Comparison of ENCODE assay signal across 14 cellular contexts in genomic region chr14:77100961-77101360, GRCh38. TPM values are rescaled to one million over a fixed set of nuclear protein-coding genes. Genes with fewer than 3 reads are reported as not detected.
DNase-seq lines count a peak whose midpoint lies in the region; FAIRE-seq and TF ChIP-seq lines count a peak whose summit lies in the region.
"Had no signal": no experiment of that assay in that cellular context is flagged by ENCODE, and none has a peak within 500 bp of the region (broad histone marks: within the 10 kb centered on the region; RNA-seq: fewer than 3 reads in every experiment).

No MANE protein-coding gene starts in this region.

- in situ Hi-C loops in mammary epithelial cell (cut with MboI; ENCODE audit: low sequenced_read_pairs in 2 of 2): no loop called here

- no peaks in the 10 kb centered on the region for H3K27me3 ChIP-seq in breast epithelium
- no peaks in the 10 kb centered on the region for H3K27me3 ChIP-seq in mammary epithelial cell (ENCODE audit: insufficient read depth, low read length)
- H3K27me3 ChIP-seq in tibial nerve: no peaks in the 10 kb centered on the region
- no peaks in the 10 kb centered on the region for H3K27me3 ChIP-seq in effector memory CD4-positive, alpha-beta T cell (replicated peaks; ENCODE audit: control insufficient read depth, insufficient read depth, low read length, poor library complexity, severe bottlenecking)

- no peaks in the 10 kb centered on the region for H4K20me1 ChIP-seq in mammary epithelial cell (ENCODE audit: insufficient read depth, low read length)

- BruUV-seq in mammary epithelial cell (replicated peaks; lab: Mats Ljungman, UMichigan): no TSS peak

- H3K36me3 ChIP-seq in breast epithelium (no peaks in the 10 kb centered on the region), mammary epithelial cell (ENCODE audit: insufficient read depth, low read length) (no peaks in the 10 kb centered on the region), tibial nerve (peaks cover 0 to 4% (median 0%) of the 10 kb centered on the region in 3 donors), kidney (ENCODE audit: control insufficient read depth in 1 of 2, insufficient read depth in 2 of 2, low read length in 2 of 2) (peaks cover 0 to 5% of the 10 kb centered on the region in 2 donors)
- peaks cover 2% of the 10 kb centered on the region for H3K36me3 ChIP-seq in effector memory CD4-positive, alpha-beta T cell (ENCODE audit: control insufficient read depth, insufficient read depth, low read length)

- 58% methylated on average over 3 of the region's 3 CpGs for WGBS in mammary epithelial cell (ENCODE audit: low coverage, missing lambda C conversion rate)
- WGBS in tibial nerve, 2 donors: 41 to 51% methylated on average over 3 of the region's 3 CpGs

- no peaks in the 10 kb centered on the region for H3K9me3 Mint-ChIP-seq in mesothelial cell of epicardium

- no peak for FAIRE-seq in kidney (lab: Jason Lieb, UNC)

- TF ChIP-seq POLR2A in breast epithelium (IDR thresholded peaks at IDR 0.05): no peak
- TF ChIP-seq POLR2A in tibial nerve (IDR thresholded peaks at IDR 0.05): no peak

- H3K27ac Mint-ChIP-seq in mesothelial cell of epicardium: peak overlapping the region; percentile 28

- H3K9me3 ChIP-seq in breast epithelium: no peaks in the 10 kb centered on the region
- no peaks in the 10 kb centered on the region for H3K9me3 ChIP-seq in mammary epithelial cell (replicated peaks; ENCODE audit: insufficient read depth, low read length)
- H3K9me3 ChIP-seq in tibial nerve: no peaks in the 10 kb centered on the region
- H3K9me3 ChIP-seq in effector memory CD4-positive, alpha-beta T cell (ENCODE audit: control insufficient read depth, low read length): no peaks in the 10 kb centered on the region
- no peaks in the 10 kb centered on the region for H3K9me3 ChIP-seq in kidney (ENCODE audit: control insufficient read depth in 1 of 2, low read length in 2 of 2)

- H3K36me3 Mint-ChIP-seq in mesothelial cell of epicardium: no peaks in the 10 kb centered on the region

- TF ChIP-seq EP300 in tibial nerve (IDR thresholded peaks at IDR 0.05): no peak

- peaks cover 6 to 18% of the 10 kb centered on the region in 2 donors for H3K4me1 ChIP-seq in breast epithelium
- peaks cover 18% of the 10 kb centered on the region for H3K4me1 ChIP-seq in mammary epithelial cell (ENCODE audit: insufficient read depth, low read length)
- peaks cover 0 to 84% (median 58%) of the 10 kb centered on the region in 4 donors for H3K4me1 ChIP-seq in tibial nerve
- H3K4me1 ChIP-seq in effector memory CD4-positive, alpha-beta T cell (ENCODE audit: control insufficient read depth, insufficient read depth, low read length, poor library complexity, severe bottlenecking): peaks cover 14% of the 10 kb centered on the region
- H3K4me1 ChIP-seq in kidney (ENCODE audit: control insufficient read depth in 1 of 2, insufficient read depth in 1 of 2, low read depth in 1 of 2, low read length in 2 of 2): peaks cover 25 to 26% of the 10 kb centered on the region in 2 donors

- no peak overlapping the region for H3K9ac ChIP-seq in mammary epithelial cell (ENCODE audit: insufficient read depth, low read length)
- no peak overlapping the region for H3K9ac ChIP-seq in kidney (ENCODE audit: low read length in 2 of 2)

- dilution Hi-C loops in mammary epithelial cell (cut with HindIII; ENCODE audit: low sequenced_read_pairs): no loop called here

- peaks cover 67% of the 10 kb centered on the region for H3K79me2 ChIP-seq in mammary epithelial cell (ENCODE audit: insufficient read depth, low read length)

- TF ChIP-seq CTCF in breast epithelium (IDR thresholded peaks at IDR 0.05) (no peak), mammary epithelial cell (conservative IDR thresholded peaks at IDR 0.05 in 1 of 2, IDR thresholded peaks at IDR 0.05 in 1 of 2; ENCODE audit: extremely low read depth in 1 of 2, insufficient read depth in 1 of 2, low read depth in 1 of 2, low read length in 2 of 2) (no peak), mesothelial cell of epicardium (IDR thresholded peaks at IDR 0.05; ENCODE audit: unreplicated experiment) (no peak), tibial nerve (IDR thresholded peaks at IDR 0.05) (no peak), kidney (IDR thresholded peaks at IDR 0.05; ENCODE audit: borderline replicate concordance, extremely low read depth, insufficient read depth) (no peak)

- H3K27me3 Mint-ChIP-seq in mesothelial cell of epicardium (ENCODE audit: low read depth): no peaks in the 10 kb centered on the region

- H3K4me3 ChIP-seq in breast epithelium (no peak overlapping the region), mammary epithelial cell (replicated peaks in 1 of 3; ENCODE audit: insufficient read depth in 1 of 3, low read depth in 2 of 3, low read length in 3 of 3) (no peak overlapping the region), tibial nerve (no peak overlapping the region), kidney (ENCODE audit: low read length in 2 of 2) (no peak overlapping the region)
- no peak overlapping the region for H3K4me3 ChIP-seq in effector memory CD4-positive, alpha-beta T cell (ENCODE audit: insufficient read depth, low read depth, low read length, poor library complexity, severe bottlenecking)

- CTCF ChIA-PET in mammary epithelial cell (lab: Charles Lee; ENCODE audit: low non-redundant PET): no interaction called here

- H3K4me3 Mint-ChIP-seq in mesothelial cell of epicardium: no peak overlapping the region

- peaks cover 48% of the 10 kb centered on the region for H3K4me1 Mint-ChIP-seq in mesothelial cell of epicardium

- peak overlapping the region; percentile 57 to 99 for H3K27ac ChIP-seq in breast epithelium
- no peak overlapping the region for H3K27ac ChIP-seq in mammary epithelial cell (ENCODE audit: insufficient read depth, low read depth, low read length)
- H3K27ac ChIP-seq in angular gyrus (ENCODE audit: low read depth, low read length): peak overlapping the region; percentile 97
- H3K27ac ChIP-seq in tibial nerve: peak overlapping the region; percentile 42 to 100 (median 98)
- H3K27ac ChIP-seq in effector memory CD4-positive, alpha-beta T cell (ENCODE audit: insufficient read depth, low read length, poor library complexity, severe bottlenecking): no peak overlapping the region
- peak overlapping the region in 1 of 2 donors; percentile 15 for H3K27ac ChIP-seq in kidney (ENCODE audit: low read depth in 2 of 2, low read length in 2 of 2)

- H2AFZ ChIP-seq in mammary epithelial cell (ENCODE audit: low read depth, low read length): no peak overlapping the region

- H3K4me2 ChIP-seq in mammary epithelial cell (ENCODE audit: insufficient read depth, low read depth, low read length): no peak overlapping the region

- intact Hi-C loops in breast epithelium (cut with DNase I; ENCODE audit: low total_unique reads): no loop called here
- intact Hi-C loops in mammary epithelial cell (cut with micrococcal nuclease): no loop called here
- intact Hi-C loops in kidney (cut with DNase I): no loop called here

- no peak for DNase-seq in breast epithelium (ENCODE audit: low spot score in 2 of 2)
- DNase-seq in mammary epithelial cell: no peak
- no peak for DNase-seq in mesothelial cell of epicardium (ENCODE audit: low spot score in 2 of 2, unreplicated experiment in 2 of 2)
- no peak for DNase-seq in tibial nerve (ENCODE audit: low spot score in 2 of 2)
- DNase-seq in effector memory CD4-positive, alpha-beta T cell: no peak
- DNase-seq in T-helper 1 cell: no peak
- no peak for DNase-seq in kidney
- DNase-seq: activated CD4-positive, alpha-beta T cell treated with anti-CD3 and anti-CD28 coated beads, Interleukin-2, amount 50 U/mL, for 4 hours; activated naive CD4-positive, alpha-beta T cell treated with anti-CD3 and anti-CD28 coated beads, Interleukin-2, amount 50 U/mL, for 16 hours; DMS 273 treated with DMSO at 0.1 percent for 48 hours; NCI-H1092; NCI-H774 had no signal

RNA-seq across cellular contexts. Expression of gene CIPC, which starts 2.9 kb away (rescaled TPM):
- total RNA-seq in breast epithelium: 10 to 100 TPM; 40.6 to 64.8 (median 50.7) TPM
- 10 to 100 TPM; 11.6 to 30.2 TPM for total RNA-seq in mammary epithelial cell
- polyA plus RNA-seq in mammary epithelial cell: 9.9 TPM
- 14.5 TPM for polyA minus RNA-seq in mammary epithelial cell
- total RNA-seq in mesothelial cell of epicardium: 21.9 to 22.9 TPM (median 22.4 TPM) in 3 replicates
- 10 to 100 TPM; 38.1 to 76.7 (median 41.5) TPM for total RNA-seq in tibial nerve
- total RNA-seq in kidney: 23.5 TPM
- 12.8 TPM for polyA plus RNA-seq in kidney (ENCODE audit: insufficient read depth, low read depth, low replicate concordance)

RNA-seq across cellular contexts. Expression of gene ZDHHC22, which starts 40.6 kb away (rescaled TPM):
- not detected for total RNA-seq in breast epithelium
- total RNA-seq in mammary epithelial cell: not detected
- polyA plus RNA-seq in mammary epithelial cell: not detected
- polyA minus RNA-seq in mammary epithelial cell: not detected
- not detected in 3 replicates for total RNA-seq in mesothelial cell of epicardium
- total RNA-seq in tibial nerve: not detected
- not detected for total RNA-seq in kidney
- polyA plus RNA-seq in kidney (ENCODE audit: insufficient read depth, low read depth, low replicate concordance): not detected
- total RNA-seq: A172 had no signal

Comparison
In these comparisons a context has a peak if more than half of its experiments do, and no peak if none do; other contexts are left out.
1. H3K27ac ChIP-seq: peak in breast epithelium (2 of 2), angular gyrus (single experiment) and tibial nerve (4 of 4); none in mammary epithelial cell (single experiment) and effector memory CD4-positive, alpha-beta T cell (single experiment).